In genomic region chr3:165532851-165533250, GRCh38 we compare ENCODE assay signal across 17 cellular contexts.
DNase-seq lines count a peak whose midpoint lies in the region; ATAC-seq and TF ChIP-seq lines count a peak whose summit lies in the region.
"Had no signal": no experiment of that assay in that cellular context is flagged by ENCODE, and none has a peak within 500 bp of the region (broad histone marks: within the 10 kb centered on the region; RNA-seq: fewer than 3 reads in every experiment).

No MANE protein-coding gene starts in this region.

- TF ChIP-seq CTCF in LNCaP clone FGC (IDR thresholded peaks at IDR 0.05; ENCODE audit: control insufficient read depth, extremely low read depth, insufficient read depth): no peak
- no peak for TF ChIP-seq CTCF in fibroblast of the aortic adventitia (IDR thresholded peaks at IDR 0.05; ENCODE audit: insufficient read depth, low read length)

- no peak overlapping the region for H3K27ac Mint-ChIP-seq in activated naive CD4-positive, alpha-beta T cell treated with anti-CD3 and anti-CD28 coated beads, Interleukin-2, amount 50 U/mL, for 72 hours
- H3K27ac Mint-ChIP-seq: CD8-positive, alpha-beta memory T cell; H9 had no signal

- H3K9me3 Mint-ChIP-seq in activated naive CD4-positive, alpha-beta T cell treated with anti-CD3 and anti-CD28 coated beads, Interleukin-2, amount 50 U/mL, for 72 hours: peaks cover 11 to 19% of the 10 kb centered on the region in 2 donors
- H3K9me3 Mint-ChIP-seq: H9 had no signal

- ATAC-seq in GM21381 (IDR thresholded peaks at IDR 0.05; ENCODE audit: unreplicated experiment): no peak
- no peak for ATAC-seq in activated naive CD4-positive, alpha-beta T cell treated with anti-CD3 and anti-CD28 coated beads, Interleukin-2, amount 50 U/mL, for 72 hours
- ATAC-seq: HepG2 had no signal

- DNase-seq in COR-L47 (lab: John Stamatoyannopoulos, UW): peak; percentile 29
- peak; percentile 23 for DNase-seq in LNCaP clone FGC (ENCODE audit: low read depth)
- peak; percentile 20 for DNase-seq in NCI-H748 treated with DMSO at 0.1 percent for 48 hours (lab: John Stamatoyannopoulos, UW)
- DNase-seq in fibroblast of the aortic adventitia (ENCODE audit: low read depth): peak; percentile 45
- DNase-seq in activated naive CD4-positive, alpha-beta T cell treated with anti-CD3 and anti-CD28 coated beads, Interleukin-2, amount 50 U/mL, for 72 hours (ENCODE audit: low spot score in 2 of 2): no peak
- DNase-seq in NK-92 (lab: John Stamatoyannopoulos, UW; ENCODE audit: unreplicated experiment): no peak
- DNase-seq: CD8-positive, alpha-beta memory T cell; DND-41; H9; KBM-7; NCI-H1436 treated with DMSO at 0.1 percent for 48 hours; NCI-H2029; NCI-H526 treated with DMSO at 0.1 percent for 48 hours; SHP77 had no signal

- no peak overlapping the region for H3K4me3 ChIP-seq in LNCaP clone FGC (ENCODE audit: low read depth, low read length)
- H3K4me3 ChIP-seq in fibroblast of the aortic adventitia (ENCODE audit: low read depth, low read length): no peak overlapping the region
- H3K4me3 ChIP-seq: SK-N-MC had no signal

- H3K36me3 Mint-ChIP-seq in activated naive CD4-positive, alpha-beta T cell treated with anti-CD3 and anti-CD28 coated beads, Interleukin-2, amount 50 U/mL, for 72 hours: no peaks in the 10 kb centered on the region
- H3K36me3 Mint-ChIP-seq: CD8-positive, alpha-beta memory T cell had no signal

Comparison
In these comparisons a context has a peak if more than half of its experiments do, and no peak if none do; other contexts are left out.
1. DNase-seq: peak in COR-L47 (single experiment), LNCaP clone FGC (single experiment), NCI-H748 treated with DMSO at 0.1 percent for 48 hours (single experiment) and fibroblast of the aortic adventitia (single experiment); none in activated naive CD4-positive, alpha-beta T cell treated with anti-CD3 and anti-CD28 coated beads, Interleukin-2, amount 50 U/mL, for 72 hours (0 of 2) and NK-92 (single experiment).